1 cellular context compared by ENCODE assay signal in the genomic region with DNA sequence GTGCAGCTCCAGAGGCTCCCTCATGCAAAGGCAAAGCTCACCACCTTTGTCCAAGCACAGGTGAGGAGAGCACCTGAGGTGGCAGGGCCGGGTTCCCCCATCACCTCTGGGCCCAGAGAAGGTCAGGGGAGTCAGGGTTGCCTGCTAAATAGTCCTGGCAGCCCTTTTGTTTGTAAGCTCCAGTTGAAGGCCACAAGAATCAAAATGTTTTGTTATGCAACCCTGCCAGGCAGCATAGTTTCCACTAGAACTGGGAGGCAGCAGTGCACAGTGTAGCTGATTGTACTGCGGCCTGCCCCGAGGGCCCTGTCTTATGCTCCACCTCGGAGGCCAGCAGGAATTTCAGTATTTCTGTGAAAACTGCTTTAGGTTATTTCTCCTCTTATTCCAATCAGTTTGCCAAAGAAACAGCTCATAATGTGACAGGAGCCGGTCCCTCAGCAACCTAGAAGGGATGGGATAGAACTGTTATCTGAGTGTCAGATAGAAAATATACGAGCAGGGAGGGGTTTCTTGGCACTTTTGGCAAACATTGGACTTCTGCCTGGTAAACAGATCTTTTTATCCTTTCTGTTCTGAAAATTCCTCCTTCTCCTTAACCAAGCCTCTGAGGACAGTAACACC.
TF ChIP-seq lines count a peak whose summit lies in the region.

No MANE protein-coding gene starts in this region.

TF ChIP-seq in HepG2, 621 proteins besides CTCF, POLR2A, EP300 and RAD21 (continued from another document):
- peak; percentile 18; the same call in 1 of the 2 replicates for TF ChIP-seq ARID5B (CRISPR knock-in tag; IDR thresholded peaks at IDR 0.05)
- TF ChIP-seq HNF4A (CRISPR knock-in tag; IDR thresholded peaks at IDR 0.05): 0 out of 2 replicates have a peak, but pooled peaks have one; percentile 7
- peak; percentile 55 for TF ChIP-seq ZFY (CRISPR knock-in tag; IDR thresholded peaks at IDR 0.05)
- TF ChIP-seq GLI4 (CRISPR knock-in tag; IDR thresholded peaks at IDR 0.05; ENCODE audit: borderline replicate concordance): no peak
- TF ChIP-seq PTBP1 (IDR thresholded peaks at IDR 0.05; ENCODE audit: low read depth, low read length, poor library complexity, severe bottlenecking): no peak
- no peak for TF ChIP-seq KLF13 (CRISPR knock-in tag; IDR thresholded peaks at IDR 0.05)
- no peak for TF ChIP-seq ZBTB26 (CRISPR knock-in tag; IDR thresholded peaks at IDR 0.05; ENCODE audit: borderline replicate concordance)
- TF ChIP-seq, protein P1, sequence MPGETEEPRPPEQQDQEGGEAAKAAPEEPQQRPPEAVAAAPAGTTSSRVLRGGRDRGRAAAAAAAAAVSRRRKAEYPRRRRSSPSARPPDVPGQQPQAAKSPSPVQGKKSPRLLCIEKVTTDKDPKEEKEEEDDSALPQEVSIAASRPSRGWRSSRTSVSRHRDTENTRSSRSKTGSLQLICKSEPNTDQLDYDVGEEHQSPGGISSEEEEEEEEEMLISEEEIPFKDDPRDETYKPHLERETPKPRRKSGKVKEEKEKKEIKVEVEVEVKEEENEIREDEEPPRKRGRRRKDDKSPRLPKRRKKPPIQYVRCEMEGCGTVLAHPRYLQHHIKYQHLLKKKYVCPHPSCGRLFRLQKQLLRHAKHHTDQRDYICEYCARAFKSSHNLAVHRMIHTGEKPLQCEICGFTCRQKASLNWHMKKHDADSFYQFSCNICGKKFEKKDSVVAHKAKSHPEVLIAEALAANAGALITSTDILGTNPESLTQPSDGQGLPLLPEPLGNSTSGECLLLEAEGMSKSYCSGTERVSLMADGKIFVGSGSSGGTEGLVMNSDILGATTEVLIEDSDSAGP (CRISPR knock-in tag; IDR thresholded peaks at IDR 0.05; ENCODE audit: borderline replicate concordance): no peak
- no peak for TF ChIP-seq SRF (IDR thresholded peaks at IDR 0.05; ENCODE audit: low read depth, low read length)
- TF ChIP-seq SP140L (CRISPR knock-in tag; IDR thresholded peaks at IDR 0.05; ENCODE audit: borderline replicate concordance): no peak
- TF ChIP-seq, protein P2, sequence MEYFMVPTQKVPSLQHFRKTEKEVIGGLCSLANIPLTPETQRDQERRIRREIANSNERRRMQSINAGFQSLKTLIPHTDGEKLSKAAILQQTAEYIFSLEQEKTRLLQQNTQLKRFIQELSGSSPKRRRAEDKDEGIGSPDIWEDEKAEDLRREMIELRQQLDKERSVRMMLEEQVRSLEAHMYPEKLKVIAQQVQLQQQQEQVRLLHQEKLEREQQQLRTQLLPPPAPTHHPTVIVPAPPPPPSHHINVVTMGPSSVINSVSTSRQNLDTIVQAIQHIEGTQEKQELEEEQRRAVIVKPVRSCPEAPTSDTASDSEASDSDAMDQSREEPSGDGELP (IDR thresholded peaks at IDR 0.05; ENCODE audit: borderline replicate concordance, low read depth): no peak
- no peak for TF ChIP-seq ZNF670 (CRISPR knock-in tag; IDR thresholded peaks at IDR 0.05; ENCODE audit: borderline replicate concordance)
- no peak for TF ChIP-seq SOX13 (IDR thresholded peaks at IDR 0.05)
- peak in 1 of 2 experiments; percentile 71; a peak in 2 of 4 replicates for TF ChIP-seq SOX13 (CRISPR knock-in tag; conservative IDR thresholded peaks at IDR 0.05 in 1 of 2, IDR thresholded peaks at IDR 0.05 in 1 of 2)
- no peak for TF ChIP-seq RFX1 (IDR thresholded peaks at IDR 0.05)
- TF ChIP-seq, protein P3, sequence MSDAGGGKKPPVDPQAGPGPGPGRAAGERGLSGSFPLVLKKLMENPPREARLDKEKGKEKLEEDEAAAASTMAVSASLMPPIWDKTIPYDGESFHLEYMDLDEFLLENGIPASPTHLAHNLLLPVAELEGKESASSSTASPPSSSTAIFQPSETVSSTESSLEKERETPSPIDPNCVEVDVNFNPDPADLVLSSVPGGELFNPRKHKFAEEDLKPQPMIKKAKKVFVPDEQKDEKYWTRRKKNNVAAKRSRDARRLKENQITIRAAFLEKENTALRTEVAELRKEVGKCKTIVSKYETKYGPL (CRISPR knock-in tag; IDR thresholded peaks at IDR 0.05): peak; percentile 96
- TF ChIP-seq ZNF644 (CRISPR knock-in tag; IDR thresholded peaks at IDR 0.05; ENCODE audit: low read depth): 0 out of 2 replicates have a peak, but pooled peaks have one; percentile 13
- TF ChIP-seq AGO2 (optimal IDR thresholded peaks at IDR 0.05; ENCODE audit: low read depth, low read length): no peak
- TF ChIP-seq STAG1 (CRISPR knock-in tag; IDR thresholded peaks at IDR 0.05): 0 out of 2 replicates have a peak, but pooled peaks have one; percentile 18
- TF ChIP-seq ZFP41 (CRISPR knock-in tag; IDR thresholded peaks at IDR 0.05; ENCODE audit: borderline replicate concordance): no peak
- no peak for TF ChIP-seq ZNF556 (CRISPR knock-in tag; IDR thresholded peaks at IDR 0.05; ENCODE audit: borderline replicate concordance)
- peak; percentile 46 for TF ChIP-seq ZMYM4 (CRISPR knock-in tag; IDR thresholded peaks at IDR 0.05)
- no peak for TF ChIP-seq HDAC1 (CRISPR knock-in tag; IDR thresholded peaks at IDR 0.05)
- TF ChIP-seq NBN (conservative IDR thresholded peaks at IDR 0.05): no peak
- no peak for TF ChIP-seq RBAK (CRISPR knock-in tag; IDR thresholded peaks at IDR 0.05)
- no peak for TF ChIP-seq ZNF430 (CRISPR knock-in tag; IDR thresholded peaks at IDR 0.05)
- TF ChIP-seq CEBPG (CRISPR knock-in tag; IDR thresholded peaks at IDR 0.05): peak; percentile 68
- TF ChIP-seq FOXC1 (CRISPR knock-in tag; IDR thresholded peaks at IDR 0.05; ENCODE audit: borderline replicate concordance): no peak
- TF ChIP-seq UBTF (CRISPR knock-in tag; IDR thresholded peaks at IDR 0.05): peak; percentile 31; the same call in 1 of the 2 replicates
- TF ChIP-seq TAF1 (CRISPR knock-in tag; IDR thresholded peaks at IDR 0.05): no peak
